Comparison of ENCODE assay signal across 39 cellular contexts in genomic region chr9:114270120-114270975, GRCh38. TPM values are rescaled to one million over a fixed set of nuclear protein-coding genes. Genes with fewer than 3 reads are reported as not detected.
"Had no signal": no experiment of that assay in that cellular context is flagged by ENCODE, and none has a peak within 500 bp of the region (broad histone marks: within the 10 kb centered on the region; RNA-seq: fewer than 3 reads in every experiment).

No MANE protein-coding gene starts in this region.

- H3K4me3 ChIP-seq: MG63, PC-9, SJCRH30, SK-N-MC had no signal

- DNase-seq: activated CD4-positive, alpha-beta T cell treated with anti-CD3 and anti-CD28 coated beads for 1 hour; activated CD4-positive, alpha-beta T cell treated with anti-CD3 and anti-CD28 coated beads, Interleukin-2, amount 10 ng/mL, durations not matched to agents 24 days and 14 days; activated CD4-positive, alpha-beta T cell treated with anti-CD3 and anti-CD28 coated beads, Interleukin-2, amount 50 U/mL, for 4 hours; activated CD4-positive, CD25-positive, alpha-beta regulatory T cell; activated CD8-positive, alpha-beta T cell treated with anti-CD3 and anti-CD28 coated beads for 36 hours; activated effector memory CD4-positive, alpha-beta T cell treated with anti-CD3 and anti-CD28 coated beads, Interleukin-2, amount 50 U/mL, for 16 hours; activated naive CD4-positive, alpha-beta T cell; activated naive CD4-positive, alpha-beta T cell treated with anti-CD3 and anti-CD28 coated beads, Interleukin-2, amount 50 U/mL, for 16 hours; activated naive CD8-positive, alpha-beta T cell treated with anti-CD3 and anti-CD28 coated beads for 36 hours; activated T-cell treated with anti-CD3 and anti-CD28 coated beads, Interleukin-2, amount 50 U/mL, for 1 hour; activated T-cell treated with anti-CD3 and anti-CD28 coated beads, Interleukin-2, amount 50 U/mL, for 72 hours; amniotic stem cell; brain microvascular endothelial cell; central memory CD4-positive, alpha-beta T cell; Kasumi-1; KG1; MG63; MV-4-11; NCI-H1092; NCI-H1436 treated with DMSO at 0.1 percent for 48 hours; NCI-H1694 treated with DMSO at 0.1 percent for 48 hours; NCI-H2029; NCI-H510A; NCI-H526; NCI-H748 treated with DMSO at 0.1 percent for 48 hours; PC-9; SHP77; SJCRH30; T1000; WERI-Rb-1 had no signal

- H3K27me3 ChIP-seq: brain microvascular endothelial cell, MG63, SJCRH30 had no signal

- H3K4me2 ChIP-seq: PC-9 had no signal

- H3K36me3 ChIP-seq: brain microvascular endothelial cell, MG63, SJCRH30 had no signal

- H3K27ac ChIP-seq: brain microvascular endothelial cell, PC-9, RWPE1, SJCRH30, SK-N-MC had no signal

- H3K9me3 ChIP-seq: MG63, SJCRH30 had no signal

- FAIRE-seq: RCC 7860 had no signal

- H2AFZ ChIP-seq: PC-9 had no signal

- ATAC-seq: activated CD8-positive, alpha-beta T cell treated with anti-CD3 and anti-CD28 coated beads for 36 hours; activated T-cell treated with anti-CD3 and anti-CD28 coated beads, Interleukin-2, amount 50 U/mL, for 72 hours; activated T-helper 17 cell treated with anti-CD3 and anti-CD28 coated beads, Interleukin-2, amount 50 U/mL, for 72 hours had no signal

- H3K4me1 ChIP-seq: SJCRH30 had no signal

RNA-seq across cellular contexts. Expression of gene ORM1, which starts 52.5 kb away (rescaled TPM):
- total RNA-seq: activated CD4-positive, alpha-beta T cell treated with anti-CD3 and anti-CD28 coated beads, Interleukin-2, amount 10 ng/mL, durations not matched to agents 24 days and 14 days; activated CD8-positive, alpha-beta memory T cell treated with anti-CD3 and anti-CD28 coated beads for 36 hours; activated CD8-positive, alpha-beta T cell treated with anti-CD3 and anti-CD28 coated beads for 36 hours; activated naive CD8-positive, alpha-beta T cell treated with anti-CD3 and anti-CD28 coated beads for 36 hours; activated T-cell treated with anti-CD3 and anti-CD28 coated beads, Interleukin-2, amount 50 U/mL, for 72 hours; activated T-helper 17 cell treated with anti-CD3 and anti-CD28 coated beads, Interleukin-2, amount 50 U/mL, for 72 hours; OCI-LY7; PC-9; SJCRH30; T-helper 1 cell treated with Interleukin-12 subunit alpha and Interleukin-12 subunit beta and Interleukin-4 antibody, amounts not matched to agents 30 ng/mL and 1 ng/mL, for 36 hours; T-helper 2 cell treated with Interferon-gamma antibody and Interleukin-4, amounts not matched to agents 100 ng/mL and 5 ng/mL, for 36 hours had no signal

RNA-seq across cellular contexts. Expression of gene ORM2, which starts 59.3 kb away (rescaled TPM):
- total RNA-seq: activated CD4-positive, alpha-beta T cell treated with anti-CD3 and anti-CD28 coated beads, Interleukin-2, amount 10 ng/mL, durations not matched to agents 24 days and 14 days; activated CD8-positive, alpha-beta memory T cell treated with anti-CD3 and anti-CD28 coated beads for 36 hours; activated CD8-positive, alpha-beta T cell treated with anti-CD3 and anti-CD28 coated beads for 36 hours; activated naive CD8-positive, alpha-beta T cell treated with anti-CD3 and anti-CD28 coated beads for 36 hours; activated T-cell treated with anti-CD3 and anti-CD28 coated beads, Interleukin-2, amount 50 U/mL, for 72 hours; activated T-helper 17 cell treated with anti-CD3 and anti-CD28 coated beads, Interleukin-2, amount 50 U/mL, for 72 hours; aorta; OCI-LY7; PC-9; SJCRH30; T-helper 1 cell treated with Interleukin-12 subunit alpha and Interleukin-12 subunit beta and Interleukin-4 antibody, amounts not matched to agents 30 ng/mL and 1 ng/mL, for 36 hours; T-helper 2 cell treated with Interferon-gamma antibody and Interleukin-4, amounts not matched to agents 100 ng/mL and 5 ng/mL, for 36 hours had no signal
- polyA plus RNA-seq: aorta had no signal
